In genomic region chr2:168300460-168300859, GRCh38 we compare ENCODE assay signal across 23 cellular contexts. TPM values are rescaled to one million over a fixed set of nuclear protein-coding genes. Genes with fewer than 3 reads are reported as not detected.
DNase-seq lines count a peak whose midpoint lies in the region; ATAC-seq, FAIRE-seq and TF ChIP-seq lines count a peak whose summit lies in the region.
"Had no signal": no experiment of that assay in that cellular context is flagged by ENCODE, and none has a peak within 500 bp of the region (broad histone marks: within the 10 kb centered on the region; RNA-seq: fewer than 3 reads in every experiment).

No MANE protein-coding gene starts in this region.

- H3K4me3 Mint-ChIP-seq in endothelial cell (ENCODE audit: unreplicated experiment) = no peak overlapping the region
- H3K4me3 Mint-ChIP-seq: CD8-positive, alpha-beta T cell; T-helper 17 cell had no signal

- H3K36me3 ChIP-seq in SK-N-MC (ENCODE audit: insufficient read depth, low read length) = no peaks in the 10 kb centered on the region
- H3K36me3 ChIP-seq: BLaER1 treated with 17β-estradiol and CSF1 and Interleukin-3, amounts not matched to agents 10 nM and 100 nM; SJSA1 had no signal

- H3K36me3 Mint-ChIP-seq in endothelial cell (ENCODE audit: low read depth, unreplicated experiment) = no peaks in the 10 kb centered on the region

- no peaks in the 10 kb centered on the region for H3K9me3 ChIP-seq in SK-N-MC (ENCODE audit: low read depth, low read length)
- H3K9me3 ChIP-seq: SJSA1 had no signal

- DNase-seq in EL = peak; percentile 46
- DNase-seq in H54 (ENCODE audit: insufficient read length, low spot score) = no peak
- peak; percentile 35 for DNase-seq in SK-N-MC (ENCODE audit: low read depth, low spot score)
- DNase-seq in fibroblast of mammary gland (ENCODE audit: low read depth) = peak; percentile 36
- no peak for DNase-seq in endothelial cell (ENCODE audit: low spot score)
- DNase-seq: ACHN; CD8-positive, alpha-beta T cell; GOT3; NCI-H1092; NCI-H1436; NCI-H187 treated with DMSO at 0.1 percent for 48 hours; NCI-H2107; NCI-H526; SW 1271; T-helper 17 cell had no signal

- no peak for TF ChIP-seq CTCF in fibroblast of mammary gland (conservative IDR thresholded peaks at IDR 0.05; ENCODE audit: control insufficient read depth, insufficient read depth, low read depth, low read length)
- TF ChIP-seq CTCF in endothelial cell (IDR thresholded peaks at IDR 0.05; ENCODE audit: unreplicated experiment) = no peak

- H3K27ac Mint-ChIP-seq in endothelial cell (ENCODE audit: unreplicated experiment) = no peak overlapping the region
- H3K27ac Mint-ChIP-seq: CD8-positive, alpha-beta T cell; T-helper 17 cell had no signal

- H3K27ac ChIP-seq in SK-N-MC = no peak overlapping the region
- H3K27ac ChIP-seq: BLaER1 treated with 17β-estradiol and CSF1 and Interleukin-3, amounts not matched to agents 10 nM and 100 nM; SJSA1 had no signal

- H3K4me1 Mint-ChIP-seq in endothelial cell (ENCODE audit: unreplicated experiment) = no peaks in the 10 kb centered on the region
- H3K4me1 Mint-ChIP-seq: T-helper 17 cell had no signal

- no peak for TF ChIP-seq POLR2A in H54 (IDR thresholded peaks at IDR 0.05; ENCODE audit: low read depth, low read length)

- ATAC-seq in GM19395 (IDR thresholded peaks at IDR 0.05; ENCODE audit: unreplicated experiment) = no peak
- ATAC-seq in HG02798 (IDR thresholded peaks at IDR 0.05; ENCODE audit: poor library complexity, unreplicated experiment) = no peak
- ATAC-seq in HG02759 (IDR thresholded peaks at IDR 0.05; ENCODE audit: unreplicated experiment) = no peak
- ATAC-seq: CD8-positive, alpha-beta T cell; GM12878; HCT116; T-helper 17 cell had no signal

- peak; percentile 15 for FAIRE-seq in H54 (lab: Jason Lieb, UNC)
- FAIRE-seq: GM12878, RCC 7860 had no signal

- H3K27me3 Mint-ChIP-seq in endothelial cell (ENCODE audit: unreplicated experiment) = peaks cover 1% of the 10 kb centered on the region
- H3K27me3 Mint-ChIP-seq: T-helper 17 cell had no signal

- no peaks in the 10 kb centered on the region for H3K9me3 Mint-ChIP-seq in endothelial cell (ENCODE audit: unreplicated experiment)

- H3K9ac ChIP-seq in SK-N-MC (ENCODE audit: insufficient read length) = no peak overlapping the region
- H3K9ac ChIP-seq: BLaER1 treated with 17β-estradiol and CSF1 and Interleukin-3, amounts not matched to agents 10 nM and 100 nM had no signal

- H3K4me3 ChIP-seq in SK-N-MC (no peak overlapping the region), fibroblast of mammary gland (ENCODE audit: control insufficient read depth, low read depth, low read length) (no peak overlapping the region)
- H3K4me3 ChIP-seq: BLaER1 treated with 17β-estradiol and CSF1 and Interleukin-3, amounts not matched to agents 10 nM and 100 nM; GM12878; SJSA1 had no signal

RNA-seq across cellular contexts. Expression of gene STK39, which starts 53.1 kb away (rescaled TPM):
- 14.3 TPM for total RNA-seq in endothelial cell (ENCODE audit: unreplicated experiment)

Comparison
In these comparisons a context has a peak if more than half of its experiments do, and no peak if none do; other contexts are left out.
1. DNase-seq: peak in EL (single experiment), SK-N-MC (single experiment) and fibroblast of mammary gland (single experiment); none in H54 (single experiment) and endothelial cell (single experiment).